ENCODE assay signal across 13 cellular contexts in genomic region chr7:75789501-75789900, GRCh38. TPM values are rescaled to one million over a fixed set of nuclear protein-coding genes. Genes with fewer than 3 reads are reported as not detected.
A peak's percentile ranks its signal among the peaks of the same experiment; 100 is the strongest.
DNase-seq lines count a peak whose midpoint lies in the region; ATAC-seq and TF ChIP-seq lines count a peak whose summit lies in the region.
"Had no signal": no experiment of that assay in that cellular context is flagged by ENCODE, and none has a peak within 500 bp of the region (broad histone marks: within the 10 kb centered on the region; RNA-seq: fewer than 3 reads in every experiment).

No MANE protein-coding gene starts in this region.

- no peak overlapping the region for H2BK12ac ChIP-seq in H9 (ENCODE audit: insufficient read length, low read depth, low read length)
- H2BK12ac ChIP-seq in mesenchymal stem cell (ENCODE audit: low read length in 2 of 2) = peak overlapping the region in 1 of 2 experiments; percentile 54

- no peak overlapping the region for H4K91ac ChIP-seq in H9 (ENCODE audit: insufficient read length, low read depth, low read length)
- peak overlapping the region; percentile 41 for H4K91ac ChIP-seq in mesenchymal stem cell (ENCODE audit: low read length)

- H3K27ac ChIP-seq in H9 (ENCODE audit: insufficient read length, low read depth, low read length) = no peak overlapping the region
- no peak overlapping the region for H3K27ac ChIP-seq in mesenchymal stem cell (ENCODE audit: low read length, poor library complexity, severe bottlenecking)
- H3K27ac ChIP-seq in ovary = peak overlapping the region; percentile 60 to 61
- H3K27ac ChIP-seq: A549; BLaER1 treated with 17β-estradiol and CSF1 and Interleukin-3, amounts not matched to agents 10 nM and 100 nM had no signal

- H3K79me1 ChIP-seq in H9 (ENCODE audit: insufficient read depth, low read depth, low read length, poor library complexity, severe bottlenecking) (no peaks in the 10 kb centered on the region), mesenchymal stem cell (replicated peaks; ENCODE audit: low read length, poor library complexity, severe bottlenecking) (no peaks in the 10 kb centered on the region)

- no peak overlapping the region for H2BK120ac ChIP-seq in H9 (ENCODE audit: low read depth, low read length, poor library complexity, severe bottlenecking)
- no peak overlapping the region for H2BK120ac ChIP-seq in mesenchymal stem cell (ENCODE audit: low read depth, low read length)

- ATAC-seq in WTC11 (no peak), T-helper 17 cell (no peak)
- ATAC-seq in activated naive CD4-positive, alpha-beta T cell treated with anti-CD3 and anti-CD28 coated beads, Interleukin-2, amount 50 U/mL, for 72 hours = no peak
- ATAC-seq: A549 had no signal

- H3K36me3 Mint-ChIP-seq in H9 (ENCODE audit: insufficient read depth in 1 of 3, low read depth in 3 of 3) = no peaks in the 10 kb centered on the region
- no peaks in the 10 kb centered on the region; the same call in 1 of the 2 replicates for H3K36me3 Mint-ChIP-seq in WTC11
- no peaks in the 10 kb centered on the region for H3K36me3 Mint-ChIP-seq in HFFc6 (ENCODE audit: low read depth)
- H3K36me3 Mint-ChIP-seq in T-helper 17 cell (ENCODE audit: low read depth) = no peaks in the 10 kb centered on the region
- H3K36me3 Mint-ChIP-seq in activated naive CD4-positive, alpha-beta T cell treated with anti-CD3 and anti-CD28 coated beads, Interleukin-2, amount 50 U/mL, for 72 hours = no peaks in the 10 kb centered on the region
- H3K36me3 Mint-ChIP-seq: CD4-positive, CD25-positive, alpha-beta regulatory T cell had no signal

- H2AK5ac ChIP-seq in H9 (ENCODE audit: insufficient read length, low read length) (no peak overlapping the region), mesenchymal stem cell (ENCODE audit: low read length, severe bottlenecking) (no peak overlapping the region)

- intact Hi-C loops in ovary (cut with DNase I) = no loop called here

- H3K4me3 ChIP-seq in mesenchymal stem cell (ENCODE audit: insufficient read depth in 1 of 2, low read depth in 1 of 2, low read length in 2 of 2) (no peak overlapping the region), ovary (no peak overlapping the region)
- H3K4me3 ChIP-seq: A549; BLaER1 treated with 17β-estradiol and CSF1 and Interleukin-3, amounts not matched to agents 10 nM and 100 nM had no signal

- H3K23ac ChIP-seq in H9 (ENCODE audit: insufficient read length, low read depth, low read length) = no peak overlapping the region
- H3K23ac ChIP-seq in mesenchymal stem cell (ENCODE audit: low read length in 2 of 2) = no peak overlapping the region

- H3K9me3 Mint-ChIP-seq in H9 (no peaks in the 10 kb centered on the region), WTC11 (no peaks in the 10 kb centered on the region), HFFc6 (no peaks in the 10 kb centered on the region)
- no peaks in the 10 kb centered on the region for H3K9me3 Mint-ChIP-seq in activated naive CD4-positive, alpha-beta T cell treated with anti-CD3 and anti-CD28 coated beads, Interleukin-2, amount 50 U/mL, for 72 hours
- H3K9me3 Mint-ChIP-seq: CD4-positive, CD25-positive, alpha-beta regulatory T cell had no signal

- no peaks in the 10 kb centered on the region for H3K23me2 ChIP-seq in H9 (ENCODE audit: insufficient read length, low read depth, low read length, poor library complexity, severe bottlenecking)

- H2BK15ac ChIP-seq in H9 (ENCODE audit: low read depth, low read length) = no peak overlapping the region
- H2BK15ac ChIP-seq in mesenchymal stem cell (ENCODE audit: low read depth, poor library complexity, severe bottlenecking) = no peak overlapping the region

- POLR2A ChIA-PET in WTC11 (lab: Charles Lee) = interaction anchor here (0.6 kb wide), 1 partner anchor 118 kb away, joined by 3 read pairs; no protein-coding TSS in a partner anchor

- no CpG with 5 or more reads among the region's 2 CpGs for WGBS in H9 (ENCODE audit: extremely low coverage, insufficient read length, low lambda C conversion rate)
- no CpG with 5 or more reads among the region's 2 CpGs for WGBS in mesenchymal stem cell
- 12 to 20% (median 16%) methylated on average over 2 of the region's 2 CpGs for WGBS in ovary, 3 donors

- H4K8ac ChIP-seq in H9 (replicated peaks; ENCODE audit: insufficient read length, low read depth, low read length) = no peak overlapping the region
- no peak overlapping the region for H4K8ac ChIP-seq in mesenchymal stem cell (ENCODE audit: low read length)

- H3K56ac ChIP-seq in H9 (ENCODE audit: insufficient read length, low read depth, low read length) = no peak overlapping the region

- no peaks in the 10 kb centered on the region; the same call in 1 of the 2 replicates for H3K4me1 ChIP-seq in H9 (ENCODE audit: insufficient read depth, low read length)
- H3K4me1 ChIP-seq in mesenchymal stem cell (ENCODE audit: control insufficient read depth, insufficient read depth, low read depth, low read length) = no peaks in the 10 kb centered on the region
- peaks cover 14% of the 10 kb centered on the region for H3K4me1 ChIP-seq in ovary (ENCODE audit: insufficient read depth)

- H3K36me3 ChIP-seq in mesenchymal stem cell (ENCODE audit: control insufficient read depth in 1 of 2, insufficient read depth in 2 of 2, low read depth in 1 of 2, low read length in 2 of 2) (no peaks in the 10 kb centered on the region), ovary (no peaks in the 10 kb centered on the region)
- H3K36me3 ChIP-seq: BLaER1 treated with 17β-estradiol and CSF1 and Interleukin-3, amounts not matched to agents 10 nM and 100 nM had no signal

- no peak overlapping the region for H2BK20ac ChIP-seq in H9 (ENCODE audit: low read depth, low read length, poor library complexity, severe bottlenecking)

- H3K4ac ChIP-seq in H9 (ENCODE audit: low read depth, low read length) = no peak overlapping the region
- no peak overlapping the region for H3K4ac ChIP-seq in mesenchymal stem cell (ENCODE audit: low read depth in 1 of 2, low read length in 2 of 2)

- H4K5ac ChIP-seq in H9 (ENCODE audit: insufficient read length, low read depth, low read length) = no peak overlapping the region

- no peaks in the 10 kb centered on the region; the same call in 1 of the 2 replicates for H3K27me3 Mint-ChIP-seq in H9 (ENCODE audit: low read depth)
- H3K27me3 Mint-ChIP-seq in WTC11 (ENCODE audit: low read depth) = no peaks in the 10 kb centered on the region; the same call in 1 of the 2 replicates
- peaks cover 13% of the 10 kb centered on the region for H3K27me3 Mint-ChIP-seq in HFFc6 (ENCODE audit: insufficient read depth)
- peaks cover 4% of the 10 kb centered on the region for H3K27me3 Mint-ChIP-seq in T-helper 17 cell

- H4K20me1 ChIP-seq in H9 (ENCODE audit: control insufficient read depth, insufficient read depth, insufficient read length) = no peaks in the 10 kb centered on the region
- H4K20me1 ChIP-seq: BLaER1 treated with 17β-estradiol and CSF1 and Interleukin-3, amounts not matched to agents 10 nM and 100 nM had no signal

- no peak for TF ChIP-seq CTCF in H9 (conservative IDR thresholded peaks at IDR 0.05)
- no peak for TF ChIP-seq CTCF in WTC11 (IDR thresholded peaks at IDR 0.05)
- no peak for TF ChIP-seq CTCF in ovary (IDR thresholded peaks at IDR 0.05)
- TF ChIP-seq CTCF in HFFc6 (IDR thresholded peaks at IDR 0.05) = no peak

- H2AFZ ChIP-seq in H9 (ENCODE audit: low read length) (no peak overlapping the region), mesenchymal stem cell (ENCODE audit: low read depth, low read length) (no peak overlapping the region)

- TF ChIP-seq EP300 in ovary (IDR thresholded peaks at IDR 0.05) = no peak

- no peak overlapping the region for H3K9ac ChIP-seq in H9 (ENCODE audit: extremely low read depth, insufficient read length, low read length)
- H3K9ac ChIP-seq in mesenchymal stem cell (ENCODE audit: low read length) = no peak overlapping the region
- H3K9ac ChIP-seq: BLaER1 treated with 17β-estradiol and CSF1 and Interleukin-3, amounts not matched to agents 10 nM and 100 nM had no signal

- peak overlapping the region in 1 of 3 experiments; percentile 46; a peak in 2 of 7 replicates for H3K27ac Mint-ChIP-seq in H9
- H3K27ac Mint-ChIP-seq in WTC11 = 0 out of 2 replicates have a peak overlapping the region, but pooled peaks have one; percentile 72
- no peak overlapping the region for H3K27ac Mint-ChIP-seq in HFFc6
- no peak overlapping the region for H3K27ac Mint-ChIP-seq in T-helper 17 cell
- no peak overlapping the region for H3K27ac Mint-ChIP-seq in activated naive CD4-positive, alpha-beta T cell treated with anti-CD3 and anti-CD28 coated beads, Interleukin-2, amount 50 U/mL, for 72 hours
- H3K27ac Mint-ChIP-seq: CD4-positive, CD25-positive, alpha-beta regulatory T cell had no signal

- H3K14ac ChIP-seq in H9 (ENCODE audit: insufficient read depth, low read length) (peak overlapping the region; percentile 57; the same call in 1 of the 2 replicates), mesenchymal stem cell (ENCODE audit: low read length in 2 of 2) (no peak overlapping the region)

- no peak overlapping the region for H3K4me3 Mint-ChIP-seq in H9
- H3K4me3 Mint-ChIP-seq in WTC11 = no peak overlapping the region; the same call in 1 of the 2 replicates
- H3K4me3 Mint-ChIP-seq in HFFc6 = no peak overlapping the region
- H3K4me3 Mint-ChIP-seq in T-helper 17 cell = no peak overlapping the region
- H3K4me3 Mint-ChIP-seq: CD4-positive, CD25-positive, alpha-beta regulatory T cell had no signal

- no peaks in the 10 kb centered on the region for H3K27me3 ChIP-seq in H9 (ENCODE audit: insufficient read depth, low read length)
- peaks cover 0 to 4% of the 10 kb centered on the region in 2 experiments for H3K27me3 ChIP-seq in mesenchymal stem cell (ENCODE audit: control insufficient read depth in 1 of 2, insufficient read depth in 1 of 2, low read length in 2 of 2)
- no peaks in the 10 kb centered on the region for H3K27me3 ChIP-seq in ovary
- H3K27me3 ChIP-seq: BLaER1 treated with 17β-estradiol and CSF1 and Interleukin-3, amounts not matched to agents 10 nM and 100 nM had no signal

- no peaks in the 10 kb centered on the region for H3K79me2 ChIP-seq in H9 (ENCODE audit: insufficient read depth, low read length)

- H3T11ph ChIP-seq in H9 (ENCODE audit: low read length) = no peak overlapping the region

- no peaks in the 10 kb centered on the region for H3K9me3 ChIP-seq in H9 (ENCODE audit: control insufficient read depth, low read depth, low read length)
- no peaks in the 10 kb centered on the region for H3K9me3 ChIP-seq in mesenchymal stem cell (ENCODE audit: control insufficient read depth, low read length)
- H3K9me3 ChIP-seq in ovary = no peaks in the 10 kb centered on the region
- no peaks in the 10 kb centered on the region for H3K9me3 ChIP-seq in T-helper 17 cell (ENCODE audit: control insufficient read depth, low read length, poor library complexity, severe bottlenecking)
- H3K9me3 ChIP-seq: A549; BLaER1 treated with 17β-estradiol and CSF1 and Interleukin-3, amounts not matched to agents 10 nM and 100 nM had no signal

- CTCF ChIA-PET in WTC11 (lab: Charles Lee) = interaction anchor here (0.6 to 1.7 kb wide), 3 partner anchors 27 to 230 kb away, joined by 3 to 8 read pairs (median 3); no protein-coding TSS in a partner anchor

- H3K4me1 Mint-ChIP-seq in H9 = peaks cover 6 to 9% of the 10 kb centered on the region in 2 experiments
- peaks cover 6% of the 10 kb centered on the region for H3K4me1 Mint-ChIP-seq in WTC11
- peaks cover 7% of the 10 kb centered on the region for H3K4me1 Mint-ChIP-seq in HFFc6 (ENCODE audit: low read depth)
- H3K4me1 Mint-ChIP-seq in T-helper 17 cell = peaks cover 4% of the 10 kb centered on the region
- H3K4me1 Mint-ChIP-seq: CD4-positive, CD25-positive, alpha-beta regulatory T cell had no signal

- no peak for TF ChIP-seq POLR2A in ovary (IDR thresholded peaks at IDR 0.05)

- H3K18ac ChIP-seq in H9 (ENCODE audit: insufficient read length, low read depth, low read length) (no peak overlapping the region), mesenchymal stem cell (ENCODE audit: low read depth in 1 of 2, low read length in 2 of 2) (no peak overlapping the region)

- H3K4me2 ChIP-seq in H9 (ENCODE audit: insufficient read depth, insufficient read length, low read length) = no peak overlapping the region
- H3K4me2 ChIP-seq in mesenchymal stem cell (ENCODE audit: low read length, poor library complexity, severe bottlenecking) = no peak overlapping the region
- H3K4me2 ChIP-seq: A549; BLaER1 treated with 17β-estradiol and CSF1 and Interleukin-3, amounts not matched to agents 10 nM and 100 nM had no signal

- no peak overlapping the region for H2BK5ac ChIP-seq in H9 (ENCODE audit: insufficient read length, low read length)
- no peak overlapping the region for H2BK5ac ChIP-seq in mesenchymal stem cell (ENCODE audit: low read depth, low read length, poor library complexity, severe bottlenecking)

- no peak for DNase-seq in H9
- DNase-seq in WTC11 (ENCODE audit: low spot score) = no peak
- no peak for DNase-seq in mesenchymal stem cell
- peak; percentile 60 to 81 (median 71) for DNase-seq in ovary
- DNase-seq in AG20443 (ENCODE audit: low spot score) = no peak
- no peak for DNase-seq in HFFc6
- DNase-seq in T-helper 17 cell = no peak
- DNase-seq in activated naive CD4-positive, alpha-beta T cell treated with anti-CD3 and anti-CD28 coated beads, Interleukin-2, amount 50 U/mL, for 72 hours (ENCODE audit: low spot score in 2 of 2) = no peak
- DNase-seq: CD4-positive, CD25-positive, alpha-beta regulatory T cell; DMS53; GF-D8 had no signal

RNA-seq across cellular contexts. Expression of gene CCL26, which starts 17.5 kb away (rescaled TPM):
- 8.7 and 9.3 TPM in 2 replicates for total RNA-seq in H9 (2021)
- 9.8 to 19.5 TPM (median 18.5 TPM) in 3 replicates for total RNA-seq in WTC11 (2021)
- polyA plus RNA-seq in mesenchymal stem cell (2013, experiment 1 of 2) = 2.6 TPM
- polyA plus RNA-seq in mesenchymal stem cell (2013, experiment 2 of 2) = 2.3 TPM
- total RNA-seq in ovary = 10 to 100 TPM in 1 of 7 donors, 1 to 10 TPM in 6; 2.6 to 13.0 (median 7.6) TPM
- 10 to 100 TPM in 1 of 2 donors, 1 to 10 TPM in 1; 9.8 to 43.0 TPM for polyA plus RNA-seq in ovary
- 1 to 10 TPM; 2.9 to 6.3 (median 4.4) TPM for total RNA-seq in HFFc6 (2021; fragmentation: NEBNext Ultra II Directional; extraction: Animal tissue kit (Norgen Biotek cat#: 25700))
- total RNA-seq in T-helper 17 cell = not detected
- total RNA-seq in activated naive CD4-positive, alpha-beta T cell treated with anti-CD3 and anti-CD28 coated beads, Interleukin-2, amount 50 U/mL, for 72 hours = not detected
- total RNA-seq: CD4-positive, CD25-positive, alpha-beta regulatory T cell had no signal
- polyA plus RNA-seq: CD4-positive, CD25-positive, alpha-beta regulatory T cell had no signal

RNA-seq across cellular contexts. Expression of gene CCL24, which starts 24.1 kb away (rescaled TPM):
- total RNA-seq in H9 (2021) (not detected in 2 replicates), WTC11 (2021) (not detected in 3 replicates), ovary (under 1 TPM in 1 of 7 donors, not detected in 6; 0.45 TPM), T-helper 17 cell (not detected)
- polyA plus RNA-seq in mesenchymal stem cell (2013, experiment 1 of 2) = not detected
- polyA plus RNA-seq in mesenchymal stem cell (2013, experiment 2 of 2) = not detected
- 1 to 10 TPM in 1 of 2 donors, under 1 TPM in 1; 0.48 to 1.1 TPM for polyA plus RNA-seq in ovary
- not detected for total RNA-seq in HFFc6 (2021; fragmentation: NEBNext Ultra II Directional; extraction: Animal tissue kit (Norgen Biotek cat#: 25700))
- not detected for total RNA-seq in activated naive CD4-positive, alpha-beta T cell treated with anti-CD3 and anti-CD28 coated beads, Interleukin-2, amount 50 U/mL, for 72 hours
- total RNA-seq: CD4-positive, CD25-positive, alpha-beta regulatory T cell had no signal
- polyA plus RNA-seq: CD4-positive, CD25-positive, alpha-beta regulatory T cell had no signal

RNA-seq across cellular contexts. Expression of gene HIP1, which starts 50.8 kb away (rescaled TPM):
- 82.7 and 87.5 TPM in 2 replicates for total RNA-seq in H9 (2021)
- total RNA-seq in WTC11 (2021) = 75.8 to 86.3 TPM (median 85.0 TPM) in 3 replicates
- polyA plus RNA-seq in mesenchymal stem cell (2013, experiment 1 of 2) = 13.3 TPM
- polyA plus RNA-seq in mesenchymal stem cell (2013, experiment 2 of 2) = 11.6 TPM
- 10 to 100 TPM in 6 of 7 donors, 1 to 10 TPM in 1; 9.4 to 27.0 (median 16.8) TPM for total RNA-seq in ovary
- 10 to 100 TPM; 11.3 to 31.4 TPM for polyA plus RNA-seq in ovary
- 10 to 100 TPM; 15.1 to 32.2 (median 28.7) TPM for total RNA-seq in HFFc6 (2021; fragmentation: NEBNext Ultra II Directional; extraction: Animal tissue kit (Norgen Biotek cat#: 25700))
- 1 to 10 TPM; 2.6 to 6.9 TPM for total RNA-seq in T-helper 17 cell
- total RNA-seq in activated naive CD4-positive, alpha-beta T cell treated with anti-CD3 and anti-CD28 coated beads, Interleukin-2, amount 50 U/mL, for 72 hours = 1 to 10 TPM; 3.0 to 7.8 TPM

Comparison
In these comparisons a context has a peak if more than half of its experiments do, and no peak if none do; other contexts are left out.
1. DNase-seq: peak in ovary (5 of 5); none in H9 (single experiment), WTC11 (single experiment), mesenchymal stem cell (single experiment), AG20443 (single experiment), HFFc6 (single experiment), T-helper 17 cell (0 of 3) and activated naive CD4-positive, alpha-beta T cell treated with anti-CD3 and anti-CD28 coated beads, Interleukin-2, amount 50 U/mL, for 72 hours (0 of 2).
2. H3K27ac ChIP-seq: peak in ovary (2 of 2); none in H9 (single experiment) and mesenchymal stem cell (single experiment).